ENCODE assay signal across 1 cellular context in genomic region chr6:43725643-43726580, GRCh38.
TF ChIP-seq lines count a peak whose summit lies in the region.

No MANE protein-coding gene starts in this region.

TF ChIP-seq in WTC11, 78 proteins besides CTCF, POLR2A, EP300 and RAD21 (continued from another document):
- TF ChIP-seq CDX4 (CRISPR knock-in tag; IDR thresholded peaks at IDR 0.05; ENCODE audit: borderline replicate concordance) (no peak), CREB1 (CRISPR knock-in tag; IDR thresholded peaks at IDR 0.05) (no peak), ZNF423 (CRISPR knock-in tag; IDR thresholded peaks at IDR 0.05) (no peak), FOXP1 (CRISPR knock-in tag; IDR thresholded peaks at IDR 0.05; ENCODE audit: borderline replicate concordance) (no peak)
- TF ChIP-seq, protein P1, sequence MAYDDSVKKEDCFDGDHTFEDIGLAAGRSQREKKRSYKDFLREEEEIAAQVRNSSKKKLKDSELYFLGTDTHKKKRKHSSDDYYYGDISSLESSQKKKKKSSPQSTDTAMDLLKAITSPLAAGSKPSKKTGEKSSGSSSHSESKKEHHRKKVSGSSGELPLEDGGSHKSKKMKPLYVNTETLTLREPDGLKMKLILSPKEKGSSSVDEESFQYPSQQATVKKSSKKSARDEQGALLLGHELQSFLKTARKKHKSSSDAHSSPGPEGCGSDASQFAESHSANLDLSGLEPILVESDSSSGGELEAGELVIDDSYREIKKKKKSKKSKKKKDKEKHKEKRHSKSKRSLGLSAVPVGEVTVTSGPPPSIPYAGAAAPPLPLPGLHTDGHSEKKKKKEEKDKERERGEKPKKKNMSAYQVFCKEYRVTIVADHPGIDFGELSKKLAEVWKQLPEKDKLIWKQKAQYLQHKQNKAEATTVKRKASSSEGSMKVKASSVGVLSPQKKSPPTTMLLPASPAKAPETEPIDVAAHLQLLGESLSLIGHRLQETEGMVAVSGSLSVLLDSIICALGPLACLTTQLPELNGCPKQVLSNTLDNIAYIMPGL (CRISPR knock-in tag; IDR thresholded peaks at IDR 0.05), result no peak
- TF ChIP-seq, protein P2, sequence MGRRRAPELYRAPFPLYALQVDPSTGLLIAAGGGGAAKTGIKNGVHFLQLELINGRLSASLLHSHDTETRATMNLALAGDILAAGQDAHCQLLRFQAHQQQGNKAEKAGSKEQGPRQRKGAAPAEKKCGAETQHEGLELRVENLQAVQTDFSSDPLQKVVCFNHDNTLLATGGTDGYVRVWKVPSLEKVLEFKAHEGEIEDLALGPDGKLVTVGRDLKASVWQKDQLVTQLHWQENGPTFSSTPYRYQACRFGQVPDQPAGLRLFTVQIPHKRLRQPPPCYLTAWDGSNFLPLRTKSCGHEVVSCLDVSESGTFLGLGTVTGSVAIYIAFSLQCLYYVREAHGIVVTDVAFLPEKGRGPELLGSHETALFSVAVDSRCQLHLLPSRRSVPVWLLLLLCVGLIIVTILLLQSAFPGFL (CRISPR knock-in tag; IDR thresholded peaks at IDR 0.05; ENCODE audit: borderline replicate concordance), result no peak
